ENCODE assay signal across 8 cellular contexts in the genomic region with DNA sequence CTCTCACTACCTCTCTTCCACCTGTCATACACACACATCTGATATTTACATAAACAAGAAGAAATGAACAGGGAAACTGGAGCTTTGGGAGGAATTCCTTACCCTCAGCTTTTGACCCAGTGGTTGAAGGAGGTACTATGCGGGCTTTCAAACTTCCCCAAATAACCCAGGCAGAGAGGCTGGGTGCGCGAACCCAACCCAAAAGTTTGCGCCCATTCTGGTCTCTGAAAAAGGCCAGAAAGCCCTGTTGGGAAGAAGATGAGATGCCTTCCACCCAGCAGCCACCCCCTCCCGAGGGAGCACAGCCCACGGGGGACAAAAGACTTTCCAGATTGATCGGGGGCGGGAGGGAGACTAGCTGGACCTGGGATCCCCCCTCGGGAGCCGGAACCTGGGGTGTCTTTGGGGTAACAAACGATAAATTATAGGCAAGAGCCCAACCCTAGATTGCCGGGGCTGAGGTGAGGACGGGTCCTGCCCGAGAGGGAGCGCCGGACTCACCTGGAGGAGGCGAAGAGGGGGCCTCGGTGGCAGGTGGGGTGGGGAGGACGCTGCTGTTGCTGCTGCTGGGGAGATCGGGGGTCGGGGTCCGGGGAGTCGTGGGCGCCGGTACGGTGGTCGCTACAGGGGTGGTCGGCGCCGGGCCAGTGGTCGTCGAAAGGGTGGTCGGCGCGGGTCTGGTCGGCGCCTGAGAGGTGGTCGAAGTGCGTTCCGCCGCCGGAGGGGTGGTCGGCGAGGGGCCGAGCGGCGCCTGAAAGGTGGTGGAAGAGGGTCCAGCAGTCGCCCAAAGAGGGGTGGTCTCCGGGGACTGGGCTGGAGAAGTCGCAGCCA. TPM values are rescaled to one million over a fixed set of nuclear protein-coding genes. Genes with fewer than 3 reads are reported as not detected.
A peak's percentile ranks its signal among the peaks of the same experiment; 100 is the strongest.
DNase-seq lines count a peak whose midpoint lies in the region; ATAC-seq, FAIRE-seq and TF ChIP-seq lines count a peak whose summit lies in the region.

No MANE protein-coding gene starts in this region.

- ATAC-seq in A549 (0 out of 6 replicates have a peak, but pooled peaks of 1 of the 2 experiments have one; percentile 4), GM18907 (IDR thresholded peaks at IDR 0.05; ENCODE audit: unreplicated experiment) (no peak)
- ATAC-seq in effector memory CD8-positive, alpha-beta T cell (replicated peaks): no peak

- H3K36me3 Mint-ChIP-seq in effector memory CD8-positive, alpha-beta T cell (ENCODE audit: insufficient read depth): peaks cover 18% of the 10 kb centered on the region

- TF ChIP-seq POLR2A in A549 (IDR thresholded peaks at IDR 0.05; ENCODE audit: low read length): no peak
- no peak for TF ChIP-seq POLR2A in uterus (IDR thresholded peaks at IDR 0.05)

- FAIRE-seq in A549 (lab: Jason Lieb, UNC): no peak

- CTCF ChIA-PET in A549 (lab: Yijun Ruan, JAX): interaction anchor here (0.9 to 3.1 kb wide), 5 partner anchors 17 to 97 kb away, joined by 3 to 16 read pairs (median 5); no protein-coding TSS in a partner anchor

- peak overlapping the region; percentile 85 to 96 for H3K27ac ChIP-seq in A549
- peak overlapping the region; percentile 87 for H3K27ac ChIP-seq in VCaP
- H3K27ac ChIP-seq in muscle layer of colon (ENCODE audit: low read depth, low read length): peak overlapping the region; percentile 53
- peak overlapping the region; percentile 71 to 91 for H3K27ac ChIP-seq in uterus

- no peak for TF ChIP-seq RAD21 in A549 (conservative IDR thresholded peaks at IDR 0.05 in 1 of 2, IDR thresholded peaks at IDR 0.05 in 1 of 2)

- peaks cover 32% of the 10 kb centered on the region for H3K4me1 ChIP-seq in A549
- peaks cover 34% of the 10 kb centered on the region for H3K4me1 ChIP-seq in HAP-1
- peaks cover 23% of the 10 kb centered on the region for H3K4me1 ChIP-seq in muscle layer of colon (ENCODE audit: insufficient read depth, low read length)
- H3K4me1 ChIP-seq in uterus: no peaks in the 10 kb centered on the region

- POLR2A ChIA-PET in A549 (lab: Yijun Ruan, JAX): no interaction called here

- peak overlapping the region; percentile 93 to 94 for H3K27ac Mint-ChIP-seq in effector memory CD8-positive, alpha-beta T cell

- TF ChIP-seq CTCF in A549 (IDR thresholded peaks at IDR 0.05) (no peak), VCaP (conservative IDR thresholded peaks at IDR 0.05) (peak; percentile 20), uterus (IDR thresholded peaks at IDR 0.05) (peak in 2 of 4 experiments; percentile 16 to 30)

- H3K36me3 ChIP-seq in HAP-1 (replicated peaks): peaks cover 4% of the 10 kb centered on the region; the same call in 1 of the 2 replicates
- no peaks in the 10 kb centered on the region for H3K36me3 ChIP-seq in muscle layer of colon (ENCODE audit: insufficient read depth, low read length)
- no peaks in the 10 kb centered on the region for H3K36me3 ChIP-seq in uterus

- TF ChIP-seq EP300 in A549 (IDR thresholded peaks at IDR 0.05): no peak

- H3K4me3 Mint-ChIP-seq in effector memory CD8-positive, alpha-beta T cell: peak overlapping the region; percentile 97 to 99

- H3K9me3 ChIP-seq in A549 (no peaks in the 10 kb centered on the region), HAP-1 (no peaks in the 10 kb centered on the region), muscle layer of colon (ENCODE audit: low read length) (no peaks in the 10 kb centered on the region), uterus (no peaks in the 10 kb centered on the region)

- H3K27me3 Mint-ChIP-seq in effector memory CD8-positive, alpha-beta T cell: no peaks in the 10 kb centered on the region

- 2% methylated on average over 34 of the region's 50 CpGs for WGBS in A549 (ENCODE audit: missing lambda C conversion rate)

- H3K9ac ChIP-seq in muscle layer of colon (ENCODE audit: low read length): peak overlapping the region; percentile 67

- in situ Hi-C loops in HAP-1 (cut with MboI; ENCODE audit: low sequenced_read_pairs): no loop called here

- H3K4me3 ChIP-seq in A549 (peak overlapping the region; percentile 86), HAP-1 (peak overlapping the region; percentile 65), muscle layer of colon (ENCODE audit: low read depth in 1 of 2, low read length in 2 of 2) (peak overlapping the region; percentile 84 to 88), uterus (peak overlapping the region; percentile 83 to 94)

- peak in 1 of 2 experiments; percentile 28 for DNase-seq in A549 (ENCODE audit: low read depth in 1 of 2, low spot score in 1 of 2)
- DNase-seq in HAP-1 (ENCODE audit: low spot score in 2 of 2): peak in 1 of 2 experiments; percentile 36
- no peak for DNase-seq in effector memory CD8-positive, alpha-beta T cell
- peak; percentile 25 to 39 for DNase-seq in uterus
- no peak for DNase-seq in ecto neural progenitor cell (ENCODE audit: low spot score)

- H3K4me2 ChIP-seq in A549: peak overlapping the region; percentile 88

- H3K27me3 ChIP-seq in HAP-1 (ENCODE audit: low read depth): no peaks in the 10 kb centered on the region
- H3K27me3 ChIP-seq in muscle layer of colon (ENCODE audit: control insufficient read depth in 1 of 2, insufficient read depth in 2 of 2, low read length in 2 of 2): no peaks in the 10 kb centered on the region
- no peaks in the 10 kb centered on the region for H3K27me3 ChIP-seq in uterus

- intact Hi-C loops in uterus (cut with DNase I; ENCODE audit: low total_unique reads): no loop called here

- H3K4me1 Mint-ChIP-seq in effector memory CD8-positive, alpha-beta T cell (ENCODE audit: low read depth in 2 of 2): peaks cover 27 to 38% of the 10 kb centered on the region in 2 donors

- no peaks in the 10 kb centered on the region for H3K9me3 Mint-ChIP-seq in effector memory CD8-positive, alpha-beta T cell

TF ChIP-seq in A549, 52 proteins besides CTCF, POLR2A, EP300 and RAD21:
- TF ChIP-seq CHD4 (IDR thresholded peaks at IDR 0.05; ENCODE audit: borderline replicate concordance) (no peak), CHD2 (IDR thresholded peaks at IDR 0.05; ENCODE audit: low read length, partially characterized antibody) (no peak), SMC3 (IDR thresholded peaks at IDR 0.05) (no peak), EHF (CRISPR knock-in tag; IDR thresholded peaks at IDR 0.05) (no peak), BHLHE40 (IDR thresholded peaks at IDR 0.05; ENCODE audit: low read depth, low read length) (no peak), POLR2AphosphoS2 (conservative IDR thresholded peaks at IDR 0.05; ENCODE audit: low read length) (no peak), MYC (IDR thresholded peaks at IDR 0.05; ENCODE audit: borderline replicate concordance, low read length) (no peak), CEBPB (IDR thresholded peaks at IDR 0.05) (no peak), ZSCAN20 (CRISPR knock-in tag; IDR thresholded peaks at IDR 0.05) (no peak), GATA3 (IDR thresholded peaks at IDR 0.05; ENCODE audit: borderline replicate concordance) (no peak), MAZ (IDR thresholded peaks at IDR 0.05; ENCODE audit: borderline replicate concordance, low read depth, low read length) (no peak), NR3C1 (IDR thresholded peaks at IDR 0.05) (no peak), KDM5A (IDR thresholded peaks at IDR 0.05) (no peak), ZC3H11A (IDR thresholded peaks at IDR 0.05) (no peak), SREBF2 (IDR thresholded peaks at IDR 0.05) (no peak), TFCP2L1 (CRISPR knock-in tag; IDR thresholded peaks at IDR 0.05) (no peak)
- TF ChIP-seq, protein P1, sequence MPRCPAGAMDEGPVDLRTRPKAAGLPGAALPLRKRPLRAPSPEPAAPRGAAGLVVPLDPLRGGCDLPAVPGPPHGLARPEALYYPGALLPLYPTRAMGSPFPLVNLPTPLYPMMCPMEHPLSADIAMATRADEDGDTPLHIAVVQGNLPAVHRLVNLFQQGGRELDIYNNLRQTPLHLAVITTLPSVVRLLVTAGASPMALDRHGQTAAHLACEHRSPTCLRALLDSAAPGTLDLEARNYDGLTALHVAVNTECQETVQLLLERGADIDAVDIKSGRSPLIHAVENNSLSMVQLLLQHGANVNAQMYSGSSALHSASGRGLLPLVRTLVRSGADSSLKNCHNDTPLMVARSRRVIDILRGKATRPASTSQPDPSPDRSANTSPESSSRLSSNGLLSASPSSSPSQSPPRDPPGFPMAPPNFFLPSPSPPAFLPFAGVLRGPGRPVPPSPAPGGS (IDR thresholded peaks at IDR 0.05): no peak
- TF ChIP-seq, protein P2, sequence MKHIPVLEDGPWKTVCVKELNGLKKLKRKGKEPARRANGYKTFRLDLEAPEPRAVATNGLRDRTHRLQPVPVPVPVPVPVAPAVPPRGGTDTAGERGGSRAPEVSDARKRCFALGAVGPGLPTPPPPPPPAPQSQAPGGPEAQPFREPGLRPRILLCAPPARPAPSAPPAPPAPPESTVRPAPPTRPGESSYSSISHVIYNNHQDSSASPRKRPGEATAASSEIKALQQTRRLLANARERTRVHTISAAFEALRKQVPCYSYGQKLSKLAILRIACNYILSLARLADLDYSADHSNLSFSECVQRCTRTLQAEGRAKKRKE (CRISPR knock-in tag; IDR thresholded peaks at IDR 0.05; ENCODE audit: low read depth): no peak
- TF ChIP-seq, protein P3, sequence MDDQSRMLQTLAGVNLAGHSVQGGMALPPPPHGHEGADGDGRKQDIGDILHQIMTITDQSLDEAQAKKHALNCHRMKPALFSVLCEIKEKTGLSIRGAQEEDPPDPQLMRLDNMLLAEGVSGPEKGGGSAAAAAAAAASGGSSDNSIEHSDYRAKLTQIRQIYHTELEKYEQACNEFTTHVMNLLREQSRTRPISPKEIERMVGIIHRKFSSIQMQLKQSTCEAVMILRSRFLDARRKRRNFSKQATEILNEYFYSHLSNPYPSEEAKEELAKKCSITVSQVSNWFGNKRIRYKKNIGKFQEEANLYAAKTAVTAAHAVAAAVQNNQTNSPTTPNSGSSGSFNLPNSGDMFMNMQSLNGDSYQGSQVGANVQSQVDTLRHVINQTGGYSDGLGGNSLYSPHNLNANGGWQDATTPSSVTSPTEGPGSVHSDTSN (IDR thresholded peaks at IDR 0.05): no peak

RNA-seq across cellular contexts. Expression of a gene that starts 0.8 kb away (rescaled TPM):
- 25.7 and 32.8 TPM in 2 replicates for polyA plus RNA-seq in A549 (2011; rRNA removed)
- 7.3 and 9.4 TPM in 2 replicates for polyA plus RNA-seq in A549 (2012; cell fraction: cytosol; rRNA removed)
- 3.7 and 4.9 TPM in 2 replicates for polyA plus RNA-seq in A549 (2012; cell fraction: nucleus; rRNA removed)
- polyA plus RNA-seq in A549 (2017; fragmentation: RNase III; extraction: RNeasy Plus Mini Kit Qiagen cat#74134 plus additional on column Dnase treatment): 21.1 to 33.4 TPM (median 30.0 TPM) in 3 replicates
- polyA minus RNA-seq in A549 (2011; rRNA and poly(A)+ RNA removed): 15.9 and 19.0 TPM in 2 replicates
- 10 to 100 TPM in 3 of 4 donors, 1 to 10 TPM in 1; 6.1 to 16.2 (median 13.1) TPM for total RNA-seq in uterus

Comparison
In these comparisons a context has a peak if more than half of its experiments do, and no peak if none do; other contexts are left out.
1. DNase-seq: peak in uterus (2 of 2); none in effector memory CD8-positive, alpha-beta T cell (0 of 3) and ecto neural progenitor cell (single experiment).
2. Peak in every context shown above with its lines, with median percentiles within 50 percentile points of each other: H3K27ac ChIP-seq and H3K4me3 ChIP-seq.